8 cellular contexts compared by ENCODE assay signal in genomic region chr11:96307748-96308133, GRCh38. TPM values are rescaled to one million over a fixed set of nuclear protein-coding genes. Genes with fewer than 3 reads are reported as not detected.
DNase-seq lines count a peak whose midpoint lies in the region; ATAC-seq, FAIRE-seq and TF ChIP-seq lines count a peak whose summit lies in the region.

No MANE protein-coding gene starts in this region.

- H3K27ac Mint-ChIP-seq in activated naive CD4-positive, alpha-beta T cell treated with anti-CD3 and anti-CD28 coated beads, Interleukin-2, amount 50 U/mL, for 24 hours = peak overlapping the region; percentile 96

- H3K4me3 Mint-ChIP-seq in activated naive CD4-positive, alpha-beta T cell treated with anti-CD3 and anti-CD28 coated beads, Interleukin-2, amount 50 U/mL, for 24 hours = peak overlapping the region; percentile 86

- no peak for DNase-seq in activated naive CD4-positive, alpha-beta T cell treated with Interleukin-2 at 50 U/mL for 16 hours
- DNase-seq in body of pancreas (no peak), lung microvascular endothelial cell (ENCODE audit: low read depth in 2 of 2) (peak; percentile 87 to 92), urothelium cell line (ENCODE audit: low spot score) (peak; percentile 71), NCI-H748 (lab: John Stamatoyannopoulos, UW; ENCODE audit: unreplicated experiment) (no peak)
- DNase-seq in stimulated activated CD4-positive, alpha-beta T cell treated with anti-CD3 and anti-CD28 coated beads, Interleukin-1b, Interleukin-23, amount 100 ng/mL, for 48 hours = no peak

- H3K4me3 ChIP-seq in body of pancreas = no peak overlapping the region

- peaks cover 83% of the 10 kb centered on the region for H3K4me1 Mint-ChIP-seq in activated naive CD4-positive, alpha-beta T cell treated with anti-CD3 and anti-CD28 coated beads, Interleukin-2, amount 50 U/mL, for 24 hours

- H3K9me3 ChIP-seq in body of pancreas = no peaks in the 10 kb centered on the region

- H3K27ac ChIP-seq in body of pancreas = peak overlapping the region; percentile 45 to 85 (median 76)

- no peak for FAIRE-seq in urothelium cell line (lab: Jason Lieb, UNC)

- H3K9me3 Mint-ChIP-seq in activated naive CD4-positive, alpha-beta T cell treated with anti-CD3 and anti-CD28 coated beads, Interleukin-2, amount 50 U/mL, for 24 hours = no peaks in the 10 kb centered on the region

- no peaks in the 10 kb centered on the region for H3K27me3 Mint-ChIP-seq in activated naive CD4-positive, alpha-beta T cell treated with anti-CD3 and anti-CD28 coated beads, Interleukin-2, amount 50 U/mL, for 24 hours

- WGBS in body of pancreas, 2 donors = 55 to 59% methylated on average over 3 of the region's 3 CpGs

- TF ChIP-seq POLR2A in body of pancreas (IDR thresholded peaks at IDR 0.05) = no peak

- no peak for ATAC-seq in body of pancreas
- ATAC-seq in HG03280 (IDR thresholded peaks at IDR 0.05; ENCODE audit: unreplicated experiment) = no peak

- intact Hi-C loops in body of pancreas (cut with DNase I) = no loop called here

- peaks cover 46% of the 10 kb centered on the region for H3K4me1 ChIP-seq in body of pancreas

- peaks cover 5% of the 10 kb centered on the region for H3K36me3 Mint-ChIP-seq in activated naive CD4-positive, alpha-beta T cell treated with anti-CD3 and anti-CD28 coated beads, Interleukin-2, amount 50 U/mL, for 24 hours

- no peaks in the 10 kb centered on the region for H3K36me3 ChIP-seq in body of pancreas (replicated peaks in 1 of 2; ENCODE audit: insufficient read depth in 1 of 2, low read depth in 2 of 2)

- TF ChIP-seq CTCF in body of pancreas (IDR thresholded peaks at IDR 0.05) = no peak

- no peaks in the 10 kb centered on the region for H3K27me3 ChIP-seq in body of pancreas

RNA-seq across cellular contexts. Expression of gene MAML2, which starts 35.3 kb away (rescaled TPM):
- total RNA-seq in body of pancreas (1 to 10 TPM; 7.9 to 9.9 TPM), lung microvascular endothelial cell (4.6 and 5.2 TPM in 2 replicates)

Comparison
In these comparisons a context has a peak if more than half of its experiments do, and no peak if none do; other contexts are left out.
1. DNase-seq: peak in lung microvascular endothelial cell (2 of 2) and urothelium cell line (single experiment); none in activated naive CD4-positive, alpha-beta T cell treated with Interleukin-2 at 50 U/mL for 16 hours (single experiment), body of pancreas (0 of 4), stimulated activated CD4-positive, alpha-beta T cell treated with anti-CD3 and anti-CD28 coated beads, Interleukin-1b, Interleukin-23, amount 100 ng/mL, for 48 hours (single experiment) and NCI-H748 (single experiment).